8 cellular contexts compared by ENCODE assay signal in genomic region chrX:131987252-131987651, GRCh38. TPM values are rescaled to one million over a fixed set of nuclear protein-coding genes. Genes with fewer than 3 reads are reported as not detected.
DNase-seq lines count a peak whose midpoint lies in the region; ATAC-seq and TF ChIP-seq lines count a peak whose summit lies in the region.

No MANE protein-coding gene starts in this region.

- DNase-seq in activated CD4-positive, alpha-beta memory T cell treated with anti-CD3 and anti-CD28 coated beads for 36 hours, result peak; percentile 9
- no peak for DNase-seq in left cardiac atrium
- DNase-seq in ureter (ENCODE audit: low spot score), result no peak
- DNase-seq in WTC11 (ENCODE audit: low spot score), result no peak
- no peak for DNase-seq in NCI-H345 treated with DMSO at 0.1 percent for 48 hours (lab: John Stamatoyannopoulos, UW; ENCODE audit: unreplicated experiment)

- peak overlapping the region in 2 of 10 experiments; percentile 6 to 25; a peak in 2 of 20 replicates for H3K4me3 ChIP-seq in BLaER1 treated with 17β-estradiol and CSF1 and Interleukin-3, amounts not matched to agents 10 nM and 100 nM

- H3K4me1 Mint-ChIP-seq in activated CD4-positive, alpha-beta memory T cell treated with anti-CD3 and anti-CD28 coated beads for 36 hours (ENCODE audit: low read depth), result peaks cover 43% of the 10 kb centered on the region
- H3K4me1 Mint-ChIP-seq in WTC11, result peaks cover 12% of the 10 kb centered on the region

- no peaks in the 10 kb centered on the region for H3K27me3 Mint-ChIP-seq in activated CD4-positive, alpha-beta memory T cell treated with anti-CD3 and anti-CD28 coated beads for 36 hours
- H3K27me3 Mint-ChIP-seq in WTC11 (ENCODE audit: low read depth), result peaks cover 6% of the 10 kb centered on the region

- H3K36me3 Mint-ChIP-seq in activated CD4-positive, alpha-beta memory T cell treated with anti-CD3 and anti-CD28 coated beads for 36 hours, result no peaks in the 10 kb centered on the region
- no peaks in the 10 kb centered on the region for H3K36me3 Mint-ChIP-seq in WTC11

- peak overlapping the region; percentile 88 for H3K27ac Mint-ChIP-seq in activated CD4-positive, alpha-beta memory T cell treated with anti-CD3 and anti-CD28 coated beads for 36 hours
- H3K27ac Mint-ChIP-seq in WTC11, result no peak overlapping the region

- ATAC-seq in GM19351 (IDR thresholded peaks at IDR 0.05; ENCODE audit: unreplicated experiment), result peak; percentile 98
- ATAC-seq in HG03342 (IDR thresholded peaks at IDR 0.05; ENCODE audit: unreplicated experiment), result peak; percentile 98
- ATAC-seq in left cardiac atrium, result no peak
- no peak for ATAC-seq in WTC11

- no peaks in the 10 kb centered on the region for H3K36me3 ChIP-seq in BLaER1 treated with 17β-estradiol and CSF1 and Interleukin-3, amounts not matched to agents 10 nM and 100 nM

- peak overlapping the region; percentile 57 to 78 (median 67) for H3K9ac ChIP-seq in BLaER1 treated with 17β-estradiol and CSF1 and Interleukin-3, amounts not matched to agents 10 nM and 100 nM

- POLR2A ChIA-PET in activated CD4-positive, alpha-beta memory T cell treated with anti-CD3 and anti-CD28 coated beads for 36 hours (lab: Charles Lee), result interaction anchor here (0.8 kb wide), 1 partner anchor 35 kb away, joined by 3 read pairs; no protein-coding TSS in a partner anchor
- POLR2A ChIA-PET in WTC11 (lab: Charles Lee), result no interaction called here

- peak overlapping the region; percentile 34 to 82 (median 68) for H3K4me2 ChIP-seq in BLaER1 treated with 17β-estradiol and CSF1 and Interleukin-3, amounts not matched to agents 10 nM and 100 nM

- TF ChIP-seq CTCF in WTC11 (IDR thresholded peaks at IDR 0.05), result no peak

- H3K27ac ChIP-seq in BLaER1 treated with 17β-estradiol and CSF1 and Interleukin-3, amounts not matched to agents 10 nM and 100 nM, result peak overlapping the region; percentile 77 to 94 (median 88)

- intact Hi-C loops in activated CD4-positive, alpha-beta memory T cell treated with anti-CD3 and anti-CD28 coated beads for 36 hours (cut with micrococcal nuclease), result loop anchor here (1.0 to 5.0 kb wide), 5 partner anchors 14 to 230 kb away; partner anchors contain the start of gene STK26
- intact Hi-C loops in left cardiac atrium (cut with DNase I), result no loop called here

- H3K4me3 Mint-ChIP-seq in activated CD4-positive, alpha-beta memory T cell treated with anti-CD3 and anti-CD28 coated beads for 36 hours, result peak overlapping the region; percentile 42
- H3K4me3 Mint-ChIP-seq in WTC11, result no peak overlapping the region

- H3K4me1 ChIP-seq in BLaER1 treated with 17β-estradiol and CSF1 and Interleukin-3, amounts not matched to agents 10 nM and 100 nM, result peaks cover 19 to 36% (median 31%) of the 10 kb centered on the region in 10 experiments

- peaks cover 10 to 44% (median 20%) of the 10 kb centered on the region in 11 experiments; a peak in 19 of 22 replicates for H3K9me3 ChIP-seq in BLaER1 treated with 17β-estradiol and CSF1 and Interleukin-3, amounts not matched to agents 10 nM and 100 nM (replicated peaks in 1 of 11)

- H3K27me3 ChIP-seq in BLaER1 treated with 17β-estradiol and CSF1 and Interleukin-3, amounts not matched to agents 10 nM and 100 nM, result peaks cover 82 to 98% (median 94%) of the 10 kb centered on the region in 11 experiments

- no peaks in the 10 kb centered on the region for H3K9me3 Mint-ChIP-seq in activated CD4-positive, alpha-beta memory T cell treated with anti-CD3 and anti-CD28 coated beads for 36 hours
- H3K9me3 Mint-ChIP-seq in WTC11, result no peaks in the 10 kb centered on the region

- no peaks in the 10 kb centered on the region; a peak in 2 of 22 replicates for H4K20me1 ChIP-seq in BLaER1 treated with 17β-estradiol and CSF1 and Interleukin-3, amounts not matched to agents 10 nM and 100 nM

- CTCF ChIA-PET in activated CD4-positive, alpha-beta memory T cell treated with anti-CD3 and anti-CD28 coated beads for 36 hours (lab: Charles Lee), result no interaction called here
- CTCF ChIA-PET in WTC11 (lab: Charles Lee), result no interaction called here

TF ChIP-seq in WTC11, 78 proteins besides CTCF, POLR2A, EP300 and RAD21:
- no peak for TF ChIP-seq ZNF317 (CRISPR knock-in tag; IDR thresholded peaks at IDR 0.05; ENCODE audit: borderline replicate concordance, low read depth)

RNA-seq across cellular contexts. Expression of gene STK26, which starts 35.9 kb away (rescaled TPM):
- 10 to 100 TPM; 60.9 to 64.0 TPM for total RNA-seq in activated CD4-positive, alpha-beta memory T cell treated with anti-CD3 and anti-CD28 coated beads for 36 hours
- total RNA-seq in left cardiac atrium, result 1 to 10 TPM; 1.5 to 2.1 TPM
- total RNA-seq in ureter, result 21.3 TPM
- 75.4 to 78.8 TPM (median 77.6 TPM) in 3 replicates for total RNA-seq in WTC11 (2021)

Comparison
In these comparisons a context has a peak if more than half of its experiments do, and no peak if none do; other contexts are left out.
1. ATAC-seq: peak in GM19351 (single experiment) and HG03342 (single experiment); none in left cardiac atrium (0 of 2) and WTC11 (single experiment).